Comparison of ENCODE assay signal across 12 cellular contexts in genomic region chr14:72605096-72605920, GRCh38.
"Had no signal": no experiment of that assay in that cellular context is flagged by ENCODE, and none has a peak within 500 bp of the region (broad histone marks: within the 10 kb centered on the region; RNA-seq: fewer than 3 reads in every experiment).

No MANE protein-coding gene starts in this region.

- H3K36me3 ChIP-seq: left ventricle myocardium inferior, neural progenitor cell, thyroid gland had no signal

- H3K9me3 ChIP-seq: left ventricle myocardium inferior, thyroid gland had no signal

- H3K27me3 ChIP-seq: dorsolateral prefrontal cortex, foreskin keratinocyte, neural progenitor cell, thyroid gland had no signal

- H3K27ac ChIP-seq: dorsolateral prefrontal cortex, foreskin keratinocyte, left ventricle myocardium inferior, neural progenitor cell, SK-N-MC, thyroid gland, VCaP had no signal

- H3K4me3 ChIP-seq: dorsolateral prefrontal cortex, left ventricle myocardium inferior, neural progenitor cell, SK-N-MC, thyroid gland had no signal

- H3K4me1 ChIP-seq: neural progenitor cell, thyroid gland had no signal

- DNase-seq: activated CD8-positive, alpha-beta T cell treated with anti-CD3 and anti-CD28 coated beads for 36 hours; activated T-cell treated with anti-CD3 and anti-CD28 coated beads for 4 hours; amygdala; dorsolateral prefrontal cortex; foreskin keratinocyte; left ventricle myocardium inferior; small intestine; T-helper 1 cell; thyroid gland had no signal

- FAIRE-seq: small intestine had no signal
